ENCODE assay signal across 17 cellular contexts in genomic region chr10:101052285-101052684, GRCh38. TPM values are rescaled to one million over a fixed set of nuclear protein-coding genes. Genes with fewer than 3 reads are reported as not detected.
DNase-seq lines count a peak whose midpoint lies in the region; ATAC-seq, FAIRE-seq and TF ChIP-seq lines count a peak whose summit lies in the region.
"Had no signal": no experiment of that assay in that cellular context is flagged by ENCODE, and none has a peak within 500 bp of the region (broad histone marks: within the 10 kb centered on the region; RNA-seq: fewer than 3 reads in every experiment).

No MANE protein-coding gene starts in this region.

- H3K4me3 Mint-ChIP-seq in HFFc6 (peak overlapping the region; percentile 63), astrocyte (ENCODE audit: unreplicated experiment) (no peak overlapping the region)
- H3K4me3 Mint-ChIP-seq: activated CD8-positive, alpha-beta T cell treated with anti-CD3 and anti-CD28 coated beads, Interleukin-2, amount 10 ng/mL, durations not matched to agents 7 days and 5 days; activated naive CD8-positive, alpha-beta T cell; CD4-positive, CD25-positive, alpha-beta regulatory T cell; stimulated activated naive CD8-positive, alpha-beta T cell treated with anti-CD3 and anti-CD28 coated beads, Interleukin-15, Interleukin-2, amounts not matched to agents 100 ng/mL and 50 ng/mL, for 24 hours; T-helper 17 cell had no signal

- peaks cover 9% of the 10 kb centered on the region for H3K79me2 ChIP-seq in ACC112 (ENCODE audit: control insufficient read depth, insufficient read depth, low read length, unreplicated experiment)
- peaks cover 5% of the 10 kb centered on the region for H3K79me2 ChIP-seq in astrocyte (ENCODE audit: insufficient read depth, low read length)

- peak; percentile 83 for DNase-seq in HFFc6
- peak; percentile 69 for DNase-seq in astrocyte (ENCODE audit: low read depth)
- peak; percentile 19 for DNase-seq in kidney
- DNase-seq in NCI-H1436 (lab: John Stamatoyannopoulos, UW): no peak
- no peak for DNase-seq in OCI-M2 (lab: John Stamatoyannopoulos, UW; ENCODE audit: unreplicated experiment)
- DNase-seq in T-helper 2 cell: no peak
- DNase-seq: activated CD8-positive, alpha-beta T cell treated with anti-CD3 and anti-CD28 coated beads, Interleukin-2, amount 10 ng/mL, durations not matched to agents 7 days and 5 days; CD4-positive, CD25-positive, alpha-beta regulatory T cell; erythroblast; left lung; NCI-H1105 treated with DMSO at 0.1 percent for 48 hours; stimulated activated CD4-positive, alpha-beta T cell treated with anti-CD3 and anti-CD28 coated beads, Interleukin-2, amount 100 ng/mL, for 48 hours; T-helper 17 cell had no signal

- H3K9me3 ChIP-seq in astrocyte (ENCODE audit: insufficient read depth, low read depth, low read length) (no peaks in the 10 kb centered on the region), kidney (ENCODE audit: control insufficient read depth in 1 of 2, low read length in 2 of 2) (no peaks in the 10 kb centered on the region)
- H3K9me3 ChIP-seq: left lung had no signal

- H3K4me1 ChIP-seq in ACC112 (ENCODE audit: control insufficient read depth, insufficient read depth, low read length, unreplicated experiment) (peaks cover 23% of the 10 kb centered on the region), astrocyte (ENCODE audit: insufficient read depth, low read length) (peaks cover 27% of the 10 kb centered on the region), kidney (ENCODE audit: control insufficient read depth in 1 of 2, insufficient read depth in 1 of 2, low read depth in 1 of 2, low read length in 2 of 2) (no peaks in the 10 kb centered on the region)

- H3K36me3 Mint-ChIP-seq in HFFc6 (ENCODE audit: low read depth) (no peaks in the 10 kb centered on the region; the same call in 1 of the 2 replicates), astrocyte (ENCODE audit: low read depth, unreplicated experiment) (no peaks in the 10 kb centered on the region)
- H3K36me3 Mint-ChIP-seq: activated naive CD8-positive, alpha-beta T cell had no signal

- TF ChIP-seq CTCF in HFFc6 (IDR thresholded peaks at IDR 0.05) (no peak), astrocyte (IDR thresholded peaks at IDR 0.05; ENCODE audit: insufficient read depth, low read depth, low read length) (no peak), kidney (IDR thresholded peaks at IDR 0.05; ENCODE audit: borderline replicate concordance, extremely low read depth, insufficient read depth) (no peak)

- H3K27ac Mint-ChIP-seq in HFFc6: peak overlapping the region; percentile 83
- no peak overlapping the region for H3K27ac Mint-ChIP-seq in astrocyte (ENCODE audit: unreplicated experiment)
- H3K27ac Mint-ChIP-seq: activated CD8-positive, alpha-beta T cell treated with anti-CD3 and anti-CD28 coated beads, Interleukin-2, amount 10 ng/mL, durations not matched to agents 7 days and 5 days; activated naive CD8-positive, alpha-beta T cell; CD4-positive, CD25-positive, alpha-beta regulatory T cell; stimulated activated naive CD8-positive, alpha-beta T cell treated with anti-CD3 and anti-CD28 coated beads, Interleukin-15, Interleukin-2, amounts not matched to agents 100 ng/mL and 50 ng/mL, for 24 hours; T-helper 17 cell had no signal

- intact Hi-C loops in kidney (cut with DNase I): no loop called here

- FAIRE-seq in astrocyte (lab: Jason Lieb, UNC) (no peak), kidney (lab: Jason Lieb, UNC) (no peak)

- peak overlapping the region; percentile 42 for H3K4me2 ChIP-seq in astrocyte (ENCODE audit: low read length)

- no peak overlapping the region for H3K4me3 ChIP-seq in ACC112 (ENCODE audit: low read depth, low read length)
- H3K4me3 ChIP-seq in astrocyte (ENCODE audit: insufficient read depth, low read depth, low read length): no peak overlapping the region
- no peak overlapping the region for H3K4me3 ChIP-seq in kidney (ENCODE audit: low read length in 2 of 2)
- H3K4me3 ChIP-seq: left lung had no signal

- H3K4me1 Mint-ChIP-seq in HFFc6 (ENCODE audit: low read depth) (peaks cover 47% of the 10 kb centered on the region), astrocyte (ENCODE audit: low read depth, unreplicated experiment) (peaks cover 1% of the 10 kb centered on the region)

- H3K27me3 ChIP-seq in ACC112 (ENCODE audit: insufficient read depth, low read length) (peaks cover 20% of the 10 kb centered on the region), astrocyte (ENCODE audit: insufficient read depth, low read length) (peaks cover 25% of the 10 kb centered on the region)

- no peak for ATAC-seq in activated CD4-positive, CD25-positive, alpha-beta regulatory T cell treated with anti-CD3 and anti-CD28 coated beads, Interleukin-2, amount 50 U/mL, for 24 hours
- ATAC-seq: activated CD8-positive, alpha-beta T cell treated with anti-CD3 and anti-CD28 coated beads, Interleukin-2, amount 10 ng/mL, durations not matched to agents 7 days and 5 days; left lung; T-helper 17 cell had no signal

- H3K36me3 ChIP-seq in ACC112 (ENCODE audit: insufficient read depth, low read length) (no peaks in the 10 kb centered on the region), astrocyte (ENCODE audit: insufficient read depth, low read length) (no peaks in the 10 kb centered on the region), kidney (ENCODE audit: control insufficient read depth in 1 of 2, insufficient read depth in 2 of 2, low read length in 2 of 2) (no peaks in the 10 kb centered on the region)
- H3K36me3 ChIP-seq: left lung had no signal

- H3K27me3 Mint-ChIP-seq in HFFc6 (ENCODE audit: insufficient read depth) (peaks cover 12% of the 10 kb centered on the region), astrocyte (ENCODE audit: low read depth, unreplicated experiment) (peaks cover 52% of the 10 kb centered on the region)

- H3K9me3 Mint-ChIP-seq in HFFc6 (no peaks in the 10 kb centered on the region), astrocyte (ENCODE audit: unreplicated experiment) (peaks cover 4% of the 10 kb centered on the region)
- H3K9me3 Mint-ChIP-seq: CD4-positive, CD25-positive, alpha-beta regulatory T cell; stimulated activated naive CD8-positive, alpha-beta T cell treated with anti-CD3 and anti-CD28 coated beads, Interleukin-15, Interleukin-2, amounts not matched to agents 100 ng/mL and 50 ng/mL, for 24 hours had no signal

- H2AFZ ChIP-seq in ACC112 (ENCODE audit: low read length, unreplicated experiment) (no peak overlapping the region), astrocyte (ENCODE audit: low read depth, low read length) (peak overlapping the region; percentile 21)

- H3K27ac ChIP-seq in ACC112 (ENCODE audit: low read depth, low read length) (peak overlapping the region; percentile 1), astrocyte (ENCODE audit: low read depth, low read length) (no peak overlapping the region), kidney (ENCODE audit: low read depth in 2 of 2, low read length in 2 of 2) (no peak overlapping the region)
- H3K27ac ChIP-seq: left lung had no signal

- H3K9ac ChIP-seq in astrocyte (ENCODE audit: low read length) (no peak overlapping the region), kidney (ENCODE audit: low read length in 2 of 2) (no peak overlapping the region)

- H4K20me1 ChIP-seq in astrocyte (ENCODE audit: insufficient read depth, low read length): peaks cover 5% of the 10 kb centered on the region

RNA-seq across cellular contexts. Expression of gene KAZALD1, which starts 9.5 kb away (rescaled TPM):
- total RNA-seq in HFFc6 (2021; fragmentation: NEBNext Ultra II Directional; extraction: Animal tissue kit (Norgen Biotek cat#: 25700)): 10 to 100 TPM; 14.5 to 21.1 (median 19.9) TPM
- total RNA-seq in astrocyte: 8.1 and 9.6 TPM in 2 replicates
- total RNA-seq in kidney: 9.8 TPM
- 9.7 TPM for polyA plus RNA-seq in kidney (ENCODE audit: insufficient read depth, low read depth, low replicate concordance)
- total RNA-seq: CD4-positive, CD25-positive, alpha-beta regulatory T cell; T-helper 17 cell had no signal

RNA-seq across cellular contexts. Expression of gene SFXN3, which starts 21.3 kb away (rescaled TPM):
- 10 to 100 TPM; 44.1 to 57.4 (median 50.5) TPM for total RNA-seq in HFFc6 (2021; fragmentation: NEBNext Ultra II Directional; extraction: Animal tissue kit (Norgen Biotek cat#: 25700))
- total RNA-seq in astrocyte (59.2 and 68.3 TPM in 2 replicates), kidney (51.6 TPM)
- 23.3 TPM for polyA plus RNA-seq in kidney (ENCODE audit: insufficient read depth, low read depth, low replicate concordance)

RNA-seq across cellular contexts. Expression of gene PDZD7, which starts 21.4 kb away (rescaled TPM):
- total RNA-seq in HFFc6 (2021; fragmentation: NEBNext Ultra II Directional; extraction: Animal tissue kit (Norgen Biotek cat#: 25700)): 1 to 10 TPM; 1.1 to 1.9 (median 1.2) TPM
- 2.2 and 4.5 TPM in 2 replicates for total RNA-seq in astrocyte
- total RNA-seq in kidney: 1.6 TPM
- 1.9 TPM for polyA plus RNA-seq in kidney (ENCODE audit: insufficient read depth, low read depth, low replicate concordance)

RNA-seq across cellular contexts. Expression of gene LZTS2, which starts 52.7 kb away (rescaled TPM):
- 10 to 100 TPM; 66.8 to 80.5 (median 74.6) TPM for total RNA-seq in HFFc6 (2021; fragmentation: NEBNext Ultra II Directional; extraction: Animal tissue kit (Norgen Biotek cat#: 25700))
- total RNA-seq in astrocyte (69.9 and 73.9 TPM in 2 replicates), kidney (54.7 TPM)
- 47.3 TPM for polyA plus RNA-seq in kidney (ENCODE audit: insufficient read depth, low read depth, low replicate concordance)

Comparison
In these comparisons a context has a peak if more than half of its experiments do, and no peak if none do; other contexts are left out.
1. DNase-seq: peak in HFFc6 (single experiment), astrocyte (single experiment) and kidney (single experiment); none in NCI-H1436 (single experiment), OCI-M2 (single experiment) and T-helper 2 cell (0 of 5).